ENCODE assay signal across 11 cellular contexts in genomic region chr10:60914676-60915075, GRCh38. TPM values are rescaled to one million over a fixed set of nuclear protein-coding genes. Genes with fewer than 3 reads are reported as not detected.
DNase-seq lines count a peak whose midpoint lies in the region; ATAC-seq, FAIRE-seq and TF ChIP-seq lines count a peak whose summit lies in the region.
"Had no signal": no experiment of that assay in that cellular context is flagged by ENCODE, and none has a peak within 500 bp of the region (broad histone marks: within the 10 kb centered on the region; RNA-seq: fewer than 3 reads in every experiment).

No MANE protein-coding gene starts in this region.

- no peaks in the 10 kb centered on the region for H3K27me3 ChIP-seq in IMR-90 (ENCODE audit: control insufficient read depth, insufficient read depth, low read length)
- H3K27me3 ChIP-seq in endothelial cell of umbilical vein (ENCODE audit: control insufficient read depth in 2 of 2, insufficient read depth in 2 of 2, low read length in 2 of 2), result no peaks in the 10 kb centered on the region
- no peaks in the 10 kb centered on the region for H3K27me3 ChIP-seq in upper lobe of right lung
- H3K27me3 ChIP-seq in CD4-positive, alpha-beta T cell (ENCODE audit: control insufficient read depth, insufficient read depth, low read length), result no peaks in the 10 kb centered on the region

- H3K4ac ChIP-seq in IMR-90 (ENCODE audit: low read depth, low read length), result peak overlapping the region; percentile 67; the same call in 1 of the 2 replicates

- H3K27ac Mint-ChIP-seq in CD4-positive, alpha-beta T cell, result no peak overlapping the region
- H3K27ac Mint-ChIP-seq: activated T-cell treated with anti-CD3 and anti-CD28 coated beads, Interleukin-2, amount 50 U/mL, for 72 hours; effector memory CD8-positive, alpha-beta T cell had no signal

- POLR2A ChIA-PET in IMR-90 (lab: Charles Lee; ENCODE audit: unreplicated experiment) (no interaction called here), endothelial cell of umbilical vein (lab: Charles Lee) (no interaction called here)
- POLR2A ChIA-PET in CD4-positive, alpha-beta T cell (lab: Charles Lee), result no interaction called here

- CTCF ChIA-PET in IMR-90 (lab: Yijun Ruan, JAX), result no interaction called here
- CTCF ChIA-PET in endothelial cell of umbilical vein (lab: Charles Lee), result no interaction called here
- CTCF ChIA-PET in CD4-positive, alpha-beta T cell (lab: Charles Lee), result no interaction called here

- dilution Hi-C loops in IMR-90 (cut with HindIII; ENCODE audit: low sequenced_read_pairs, unreplicated experiment) (no loop called here), endothelial cell of umbilical vein (cut with MboI; ENCODE audit: extremely low pct_ligation_motif_present, low sequenced_read_pairs) (no loop called here)

- peak overlapping the region; percentile 86; the same call in 1 of the 2 replicates for H3K23ac ChIP-seq in IMR-90 (ENCODE audit: low read depth, low read length)

- no peak for TF ChIP-seq POLR2A in IMR-90 (IDR thresholded peaks at IDR 0.05; ENCODE audit: low read depth, low read length)
- TF ChIP-seq POLR2A in endothelial cell of umbilical vein (IDR thresholded peaks at IDR 0.05; ENCODE audit: low read depth, low read length), result no peak

- intact Hi-C loops in IMR-90 (cut with micrococcal nuclease), result loop anchor here (1.0 to 2.0 kb wide), 2 partner anchors 30 to 50 kb away; partner anchors contain the start of gene RHOBTB1
- intact Hi-C loops in endothelial cell of umbilical vein (cut with micrococcal nuclease), result no loop called here
- intact Hi-C loops in upper lobe of right lung (cut with DNase I), result no loop called here
- intact Hi-C loops in CD4-positive, alpha-beta T cell (cut with DNase I, micrococcal nuclease), result no loop called here

- H3K4me3 Mint-ChIP-seq in CD4-positive, alpha-beta T cell, result no peak overlapping the region
- H3K4me3 Mint-ChIP-seq: activated T-cell treated with anti-CD3 and anti-CD28 coated beads, Interleukin-2, amount 50 U/mL, for 72 hours; effector memory CD8-positive, alpha-beta T cell had no signal

- H3K27me3 Mint-ChIP-seq in CD4-positive, alpha-beta T cell, result peaks cover 3% of the 10 kb centered on the region

- no peak for FAIRE-seq in endothelial cell of umbilical vein (lab: Jason Lieb, UNC)

- no peak overlapping the region for H3K14ac ChIP-seq in IMR-90 (replicated peaks; ENCODE audit: low read depth, low read length)

- H4K5ac ChIP-seq in IMR-90 (ENCODE audit: low read depth, low read length), result no peak overlapping the region

- no peaks in the 10 kb centered on the region for H3K9me3 Mint-ChIP-seq in CD4-positive, alpha-beta T cell
- H3K9me3 Mint-ChIP-seq: activated T-cell treated with anti-CD3 and anti-CD28 coated beads, Interleukin-2, amount 50 U/mL, for 72 hours had no signal

- H2BK120ac ChIP-seq in IMR-90 (ENCODE audit: low read depth, low read length), result peak overlapping the region; percentile 74

- peak; percentile 93 for DNase-seq in IMR-90
- peak; percentile 39 for DNase-seq in endothelial cell of umbilical vein (ENCODE audit: low read depth, low spot score)
- peak; percentile 15 to 38 for DNase-seq in lung microvascular endothelial cell (ENCODE audit: low read depth in 2 of 2)
- no peak for DNase-seq in upper lobe of right lung
- no peak for DNase-seq in activated effector memory CD4-positive, alpha-beta T cell treated with Interleukin-2 at 50 U/mL for 16 hours
- DNase-seq in CD4-positive, alpha-beta T cell, result no peak
- DNase-seq: activated T-cell treated with anti-CD3 and anti-CD28 coated beads, Interleukin-2, amount 50 U/mL, for 72 hours; effector memory CD8-positive, alpha-beta T cell; NCI-H1436 treated with DMSO at 0.1 percent for 48 hours had no signal

- no peak overlapping the region for H4K8ac ChIP-seq in IMR-90 (ENCODE audit: low read depth in 2 of 2, low read length in 2 of 2)

- H2AK9ac ChIP-seq in IMR-90 (replicated peaks; ENCODE audit: low read depth, low read length, poor library complexity), result no peak overlapping the region

- WGBS in IMR-90 (ENCODE audit: extremely low coverage in 2 of 2, insufficient read length in 1 of 2), 2 experiments, result no CpG with 5 or more reads among the region's 2 CpGs

- TF ChIP-seq RAD21 in IMR-90 (IDR thresholded peaks at IDR 0.05; ENCODE audit: low read length), result no peak

- TF ChIP-seq CTCF in IMR-90 (conservative IDR thresholded peaks at IDR 0.05; ENCODE audit: low read depth, low read length) (no peak), endothelial cell of umbilical vein (IDR thresholded peaks at IDR 0.05; ENCODE audit: extremely low read depth in 1 of 2, insufficient read depth in 1 of 2, low read depth in 1 of 2, low read length in 2 of 2) (no peak), upper lobe of right lung (IDR thresholded peaks at IDR 0.05) (no peak)
- no peak for TF ChIP-seq CTCF in CD4-positive, alpha-beta T cell (IDR thresholded peaks at IDR 0.05)

- H3K36me3 ChIP-seq in IMR-90 (ENCODE audit: control insufficient read depth, insufficient read depth, low read length) (peaks cover 10% of the 10 kb centered on the region), endothelial cell of umbilical vein (ENCODE audit: control insufficient read depth in 2 of 2, extremely low read depth in 1 of 2, insufficient read depth in 2 of 2, low read length in 2 of 2) (peaks cover 0 to 2% of the 10 kb centered on the region in 2 experiments), upper lobe of right lung (no peaks in the 10 kb centered on the region)

- BruUV-seq in IMR-90 (replicated peaks; lab: Mats Ljungman, UMichigan) (no TSS peak), endothelial cell of umbilical vein (replicated peaks; lab: Mats Ljungman, UMichigan) (no TSS peak)

- H3K79me1 ChIP-seq in IMR-90 (ENCODE audit: low read depth in 1 of 2, low read length in 2 of 2), result peaks cover 32 to 55% of the 10 kb centered on the region in 2 experiments

- H2AK5ac ChIP-seq in IMR-90 (ENCODE audit: low read depth, low read length), result no peak overlapping the region; the same call in 1 of the 2 replicates

- H3K36me3 Mint-ChIP-seq in CD4-positive, alpha-beta T cell (ENCODE audit: low read depth), result no peaks in the 10 kb centered on the region

- H3K9me1 ChIP-seq in IMR-90 (ENCODE audit: insufficient read depth, low read length) (peaks cover 22% of the 10 kb centered on the region), endothelial cell of umbilical vein (replicated peaks; ENCODE audit: control insufficient read depth, extremely low read depth, insufficient read depth, low read length) (no peaks in the 10 kb centered on the region)

- H3K27ac ChIP-seq in IMR-90 (ENCODE audit: insufficient read depth, low read length) (peak overlapping the region; percentile 53; the same call in 1 of the 2 replicates), endothelial cell of umbilical vein (ENCODE audit: insufficient read depth, low read depth, low read length) (no peak overlapping the region), upper lobe of right lung (peak overlapping the region; percentile 38)
- no peak overlapping the region for H3K27ac ChIP-seq in CD4-positive, alpha-beta T cell (ENCODE audit: low read depth, low read length)

- H3K4me3 ChIP-seq in IMR-90 (ENCODE audit: insufficient read depth, low read depth, low read length) (no peak overlapping the region), endothelial cell of umbilical vein (replicated peaks in 1 of 3; ENCODE audit: insufficient read depth in 1 of 3, low read depth in 1 of 3, low read length in 3 of 3) (no peak overlapping the region), upper lobe of right lung (no peak overlapping the region)

- H4K91ac ChIP-seq in IMR-90 (ENCODE audit: insufficient read depth, low read depth, low read length), result no peak overlapping the region

- H4K20me1 ChIP-seq in IMR-90 (ENCODE audit: insufficient read depth, low read length), result no peaks in the 10 kb centered on the region
- no peaks in the 10 kb centered on the region for H4K20me1 ChIP-seq in endothelial cell of umbilical vein (replicated peaks; ENCODE audit: control insufficient read depth, extremely low read depth, insufficient read depth, low read length)

- in situ Hi-C loops in IMR-90 (cut with MboI; ENCODE audit: low sequenced_read_pairs), result no loop called here

- H3K56ac ChIP-seq in IMR-90 (ENCODE audit: extremely low read depth, insufficient read depth, low read length), result no peak overlapping the region

- peaks cover 23% of the 10 kb centered on the region for H3K4me1 ChIP-seq in IMR-90 (ENCODE audit: control insufficient read depth, insufficient read depth, low read length)
- peaks cover 3% of the 10 kb centered on the region for H3K4me1 ChIP-seq in endothelial cell of umbilical vein (ENCODE audit: control insufficient read depth, extremely low read depth, insufficient read depth, low read length)
- peaks cover 19% of the 10 kb centered on the region for H3K4me1 ChIP-seq in upper lobe of right lung

- H2AFZ ChIP-seq in IMR-90 (replicated peaks; ENCODE audit: low read length, poor library complexity), result no peak overlapping the region
- H2AFZ ChIP-seq in endothelial cell of umbilical vein (ENCODE audit: low read depth, low read length), result no peak overlapping the region

- peaks cover 2% of the 10 kb centered on the region; the same call in 1 of the 2 replicates for H3K9me3 ChIP-seq in IMR-90 (ENCODE audit: control insufficient read depth, insufficient read depth, low read length)
- H3K9me3 ChIP-seq in endothelial cell of umbilical vein (replicated peaks; ENCODE audit: control insufficient read depth, insufficient read depth, low read length), result no peaks in the 10 kb centered on the region
- no peaks in the 10 kb centered on the region for H3K9me3 ChIP-seq in upper lobe of right lung
- no peaks in the 10 kb centered on the region for H3K9me3 ChIP-seq in CD4-positive, alpha-beta T cell (ENCODE audit: control insufficient read depth, low read length)

- ATAC-seq in IMR-90 (ENCODE audit: low read depth), result peak; percentile 89
- peak; percentile 48 for ATAC-seq in upper lobe of right lung
- ATAC-seq in GM19397 (IDR thresholded peaks at IDR 0.05; ENCODE audit: unreplicated experiment), result no peak
- no peak for ATAC-seq in CD4-positive, alpha-beta T cell (ENCODE audit: poor library complexity)
- ATAC-seq in activated CD4-positive, CD25-positive, alpha-beta regulatory T cell treated with anti-CD3 and anti-CD28 coated beads, Interleukin-2, amount 50 U/mL, for 24 hours, result no peak
- ATAC-seq: activated T-cell treated with anti-CD3 and anti-CD28 coated beads, Interleukin-2, amount 50 U/mL, for 72 hours; effector memory CD8-positive, alpha-beta T cell had no signal

- H2BK5ac ChIP-seq in IMR-90 (ENCODE audit: low read depth, low read length, poor library complexity, severe bottlenecking), result peak overlapping the region; percentile 47

- H3K79me2 ChIP-seq in endothelial cell of umbilical vein (ENCODE audit: control insufficient read depth, insufficient read depth, low read length), result no peaks in the 10 kb centered on the region

- H2BK15ac ChIP-seq in IMR-90 (ENCODE audit: low read depth, low read length), result no peak overlapping the region; the same call in 2 of the 3 replicates

- peaks cover 14% of the 10 kb centered on the region for H3K4me1 Mint-ChIP-seq in CD4-positive, alpha-beta T cell (ENCODE audit: low read depth)

- H3K9ac ChIP-seq in IMR-90 (ENCODE audit: low read depth, low read length), result no peak overlapping the region
- H3K9ac ChIP-seq in endothelial cell of umbilical vein (replicated peaks; ENCODE audit: extremely low read depth, insufficient read depth, low read length), result no peak overlapping the region

- H3K4me2 ChIP-seq in IMR-90 (ENCODE audit: low read depth, low read length), result peak overlapping the region; percentile 41; the same call in 1 of the 2 replicates
- no peak overlapping the region for H3K4me2 ChIP-seq in endothelial cell of umbilical vein (ENCODE audit: insufficient read depth, low read length)

- H2BK20ac ChIP-seq in IMR-90 (ENCODE audit: low read depth, low read length), result peak overlapping the region; percentile 78; the same call in 1 of the 2 replicates

- H3K18ac ChIP-seq in IMR-90 (ENCODE audit: low read depth, low read length), result no peak overlapping the region

RNA-seq across cellular contexts. Expression of gene RHOBTB1, which starts 29.3 kb away (rescaled TPM):
- 15.2 and 18.9 TPM in 2 replicates for total RNA-seq in IMR-90 (2012; rRNA removed)
- polyA plus RNA-seq in IMR-90 (2012; rRNA removed), result 8.8 and 8.9 TPM in 2 replicates
- polyA plus RNA-seq in IMR-90 (2012; cell fraction: cytosol; rRNA removed), result 3.7 and 4.9 TPM in 2 replicates
- 3.6 and 19.2 TPM in 2 replicates for polyA plus RNA-seq in IMR-90 (2012; cell fraction: nucleus; rRNA removed; ENCODE audit: low replicate concordance)
- total RNA-seq in endothelial cell of umbilical vein, result 31.0 and 31.3 TPM in 2 replicates
- polyA plus RNA-seq in endothelial cell of umbilical vein, result 19.4 and 21.2 TPM in 2 replicates
- 20.3 and 22.4 TPM in 2 replicates for polyA plus RNA-seq in endothelial cell of umbilical vein (2011; cell fraction: cytosol; rRNA removed)
- polyA plus RNA-seq in endothelial cell of umbilical vein (2011; cell fraction: nucleus; rRNA removed), result 41.4 and 54.0 TPM in 2 replicates
- 18.4 and 21.8 TPM in 2 replicates for polyA plus RNA-seq in endothelial cell of umbilical vein (2012)
- 37.1 and 42.0 TPM in 2 replicates for polyA minus RNA-seq in endothelial cell of umbilical vein
- 11.5 TPM for polyA minus RNA-seq in endothelial cell of umbilical vein (2011; cell fraction: cytosol; rRNA and poly(A)+ RNA removed)
- polyA minus RNA-seq in endothelial cell of umbilical vein (2011; cell fraction: nucleus; rRNA and poly(A)+ RNA removed), result 24.6 and 33.4 TPM in 2 replicates
- total RNA-seq in lung microvascular endothelial cell, result 32.1 and 34.4 TPM in 2 replicates
- total RNA-seq in upper lobe of right lung, result 14.5 TPM
- not detected for total RNA-seq in CD4-positive, alpha-beta T cell

Comparison
In these comparisons a context has a peak if more than half of its experiments do, and no peak if none do; other contexts are left out.
1. ATAC-seq: peak in IMR-90 (single experiment) and upper lobe of right lung (single experiment); none in GM19397 (single experiment), CD4-positive, alpha-beta T cell (single experiment) and activated CD4-positive, CD25-positive, alpha-beta regulatory T cell treated with anti-CD3 and anti-CD28 coated beads, Interleukin-2, amount 50 U/mL, for 24 hours (0 of 2).
2. DNase-seq: peak in IMR-90 (single experiment), endothelial cell of umbilical vein (single experiment) and lung microvascular endothelial cell (2 of 2); none in upper lobe of right lung (single experiment), activated effector memory CD4-positive, alpha-beta T cell treated with Interleukin-2 at 50 U/mL for 16 hours (single experiment) and CD4-positive, alpha-beta T cell (0 of 10).
3. H3K27ac ChIP-seq: peak in IMR-90 (single experiment) and upper lobe of right lung (single experiment); none in endothelial cell of umbilical vein (single experiment) and CD4-positive, alpha-beta T cell (single experiment).
4. RNA of gene RHOBTB1, which starts 29.3 kb away (total RNA-seq): 32.1 to 34.4 TPM in lung microvascular endothelial cell, 31.0 to 31.3 TPM in endothelial cell of umbilical vein, 15.2 to 18.9 TPM in IMR-90 and 14.5 TPM in upper lobe of right lung (single experiment); not detected in CD4-positive, alpha-beta T cell; every median in the first group is over 10 times any median in the second.